20 cellular contexts compared by ENCODE assay signal in the genomic region with DNA sequence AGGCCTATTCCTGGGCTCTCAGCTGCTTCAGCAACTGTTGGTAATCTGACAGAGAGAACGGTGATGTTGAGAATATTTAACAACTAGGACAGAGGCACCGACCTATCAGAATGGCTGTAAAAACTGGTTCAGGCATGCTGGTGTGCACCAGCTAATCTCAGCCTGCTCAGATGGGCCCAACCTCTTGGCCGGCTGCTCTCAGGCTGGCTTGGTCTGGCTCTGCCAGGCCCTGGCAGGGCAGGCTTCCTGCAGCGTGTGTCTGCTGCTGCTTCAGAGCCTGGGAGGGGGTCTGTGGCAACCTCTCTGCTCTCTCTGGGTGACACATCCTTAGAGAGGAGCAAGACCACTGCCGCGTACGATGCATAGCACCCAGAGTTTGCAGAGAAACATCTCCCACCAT. TPM values are rescaled to one million over a fixed set of nuclear protein-coding genes. Genes with fewer than 3 reads are reported as not detected.
DNase-seq lines count a peak whose midpoint lies in the region; ATAC-seq and TF ChIP-seq lines count a peak whose summit lies in the region.
"Had no signal": no experiment of that assay in that cellular context is flagged by ENCODE, and none has a peak within 500 bp of the region (broad histone marks: within the 10 kb centered on the region; RNA-seq: fewer than 3 reads in every experiment).

No MANE protein-coding gene starts in this region.

- H3K9me3 Mint-ChIP-seq in effector memory CD8-positive, alpha-beta T cell, result no peaks in the 10 kb centered on the region
- H3K9me3 Mint-ChIP-seq: T-helper 1 cell treated with Interleukin-12 subunit alpha and Interleukin-12 subunit beta and Interleukin-4 antibody, amounts not matched to agents 30 μg/mL and 1 μg/mL, for 36 hours had no signal

- H3K9me3 ChIP-seq in left ventricle myocardium inferior (replicated peaks) (no peaks in the 10 kb centered on the region), prostate gland (no peaks in the 10 kb centered on the region)
- H3K9me3 ChIP-seq: SJSA1, uterus had no signal

- H3K36me3 ChIP-seq in left ventricle myocardium inferior (no peaks in the 10 kb centered on the region), prostate gland (no peaks in the 10 kb centered on the region)
- H3K36me3 ChIP-seq: cardiac muscle cell, SJSA1, uterus had no signal

- ATAC-seq in GM18519 (IDR thresholded peaks at IDR 0.05; ENCODE audit: low FRiP score, unreplicated experiment), result no peak
- ATAC-seq in HG02623 (IDR thresholded peaks at IDR 0.05; ENCODE audit: unreplicated experiment), result no peak
- ATAC-seq in effector memory CD8-positive, alpha-beta T cell (replicated peaks), result no peak

- H3K27me3 ChIP-seq in left ventricle myocardium inferior (ENCODE audit: low read depth) (no peaks in the 10 kb centered on the region), prostate gland (replicated peaks; ENCODE audit: insufficient read depth) (no peaks in the 10 kb centered on the region)
- H3K27me3 ChIP-seq: cardiac muscle cell, SJSA1, uterus had no signal

- TF ChIP-seq CTCF in left ventricle myocardium inferior (IDR thresholded peaks at IDR 0.05; ENCODE audit: borderline replicate concordance) (no peak), prostate gland (IDR thresholded peaks at IDR 0.05) (no peak)

- peaks cover 6% of the 10 kb centered on the region for H3K36me3 Mint-ChIP-seq in effector memory CD8-positive, alpha-beta T cell (ENCODE audit: insufficient read depth)

- peak; percentile 32 for DNase-seq in ELF-1 (ENCODE audit: low read depth, low spot score)
- DNase-seq in caudate nucleus (lab: John Stamatoyannopoulos, UW), result peak in 29 of 61 donors; percentile 5 to 88 (median 28)
- DNase-seq in left ventricle myocardium inferior, result peak; percentile 55
- no peak for DNase-seq in prostate gland (ENCODE audit: low spot score)
- DNase-seq in NOMO-1 treated with dmso at 0.1 percent for 144 hours (lab: John Stamatoyannopoulos, UW; ENCODE audit: unreplicated experiment), result no peak
- no peak for DNase-seq in effector memory CD8-positive, alpha-beta T cell
- DNase-seq: activated effector memory CD4-positive, alpha-beta T cell treated with anti-CD3 and anti-CD28 coated beads, Interleukin-2, amount 50 U/mL, for 16 hours; GDM1; NCI-H82; PC-9; retina; stimulated activated CD4-positive, alpha-beta T cell treated with anti-CD3 and anti-CD28 coated beads, Interleukin-12 subunit alpha, Interleukin-12 subunit beta, amount 100 ng/mL, for 4 hours; uterus had no signal

- H3K4me1 ChIP-seq in left ventricle myocardium inferior (peaks cover 49% of the 10 kb centered on the region), prostate gland (replicated peaks) (peaks cover 4% of the 10 kb centered on the region)
- H3K4me1 ChIP-seq: uterus had no signal

- H3K4me3 Mint-ChIP-seq in effector memory CD8-positive, alpha-beta T cell, result no peak overlapping the region
- H3K4me3 Mint-ChIP-seq: T-helper 1 cell treated with Interleukin-12 subunit alpha and Interleukin-12 subunit beta and Interleukin-4 antibody, amounts not matched to agents 30 μg/mL and 1 μg/mL, for 36 hours had no signal

- no peak overlapping the region for H3K4me3 ChIP-seq in left ventricle myocardium inferior
- H3K4me3 ChIP-seq in prostate gland, result no peak overlapping the region
- H3K4me3 ChIP-seq: cardiac muscle cell, PC-9, SJSA1, uterus had no signal

- H3K4me1 Mint-ChIP-seq in effector memory CD8-positive, alpha-beta T cell (ENCODE audit: low read depth in 2 of 2), result peaks cover 7 to 9% of the 10 kb centered on the region in 2 donors

- H3K27ac ChIP-seq in caudate nucleus (ENCODE audit: low read depth, low read length) (peak overlapping the region; percentile 2), left ventricle myocardium inferior (replicated peaks) (peak overlapping the region; percentile 72), prostate gland (peak overlapping the region; percentile 5 to 14)
- H3K27ac ChIP-seq: cardiac muscle cell, PC-9, SJSA1, uterus had no signal

- 72% methylated on average over 7 of the region's 7 CpGs for WGBS in prostate gland

- H3K27me3 Mint-ChIP-seq in effector memory CD8-positive, alpha-beta T cell, result peaks cover 27 to 34% of the 10 kb centered on the region in 2 donors

- no peak for TF ChIP-seq POLR2A in prostate gland (IDR thresholded peaks at IDR 0.05)

- intact Hi-C loops in left ventricle myocardium inferior (cut with micrococcal nuclease), result no loop called here
- intact Hi-C loops in prostate gland (cut with DNase I), result no loop called here

- H3K27ac Mint-ChIP-seq in effector memory CD8-positive, alpha-beta T cell, result no peak overlapping the region
- H3K27ac Mint-ChIP-seq: T-helper 1 cell treated with Interleukin-12 subunit alpha and Interleukin-12 subunit beta and Interleukin-4 antibody, amounts not matched to agents 30 μg/mL and 1 μg/mL, for 36 hours had no signal

RNA-seq across cellular contexts. Expression of a gene that starts 4.8 kb away (rescaled TPM):
- total RNA-seq in left ventricle myocardium inferior (20.8 TPM), prostate gland (10 to 100 TPM; 15.2 to 49.0 TPM)
- total RNA-seq: A673, MCF 10A had no signal

Comparison
In these comparisons a context has a peak if more than half of its experiments do, and no peak if none do; other contexts are left out.
1. DNase-seq: peak in ELF-1 (single experiment) and left ventricle myocardium inferior (single experiment); none in prostate gland (single experiment), NOMO-1 treated with dmso at 0.1 percent for 144 hours (single experiment) and effector memory CD8-positive, alpha-beta T cell (0 of 3).
2. H3K27ac ChIP-seq: peak in every context shown above with its lines; median percentile 72 in left ventricle myocardium inferior; 10 in prostate gland; 2 in caudate nucleus.